In genomic region chr5:1593785-1594335, GRCh38 we compare ENCODE assay signal across 8 cellular contexts.
A peak's percentile ranks its signal among the peaks of the same experiment; 100 is the strongest.
DNase-seq lines count a peak whose midpoint lies in the region; ATAC-seq and TF ChIP-seq lines count a peak whose summit lies in the region.
"Not testable (repeated sequence)": the region's sequence is repeated elsewhere in the genome, so short reads cannot be mapped to it uniquely, and the experiment has no call there.

No MANE protein-coding gene starts in this region.

- not testable (repeated sequence) for H3K27me3 Mint-ChIP-seq in chondrocyte (ENCODE audit: low read depth); natural killer cell treated with Interleukin-12 subunit alpha and Interleukin-12 subunit beta and Interleukin-15 and Interleukin-18, amount 100 ng/mL, for 72 hours

- peak overlapping the region; percentile 53 for H3K4me3 Mint-ChIP-seq in chondrocyte (ENCODE audit: unreplicated experiment)
- peak overlapping the region; percentile 58 for H3K4me3 Mint-ChIP-seq in natural killer cell treated with Interleukin-12 subunit alpha and Interleukin-12 subunit beta and Interleukin-15 and Interleukin-18, amount 100 ng/mL, for 72 hours

- H3K9me3 ChIP-seq in DND-41 (ENCODE audit: insufficient read depth, low read length, severe bottlenecking); WERI-Rb-1 (ENCODE audit: severe bottlenecking); right cardiac atrium (ENCODE audit: control insufficient read depth, low read length); subcutaneous abdominal adipose tissue (ENCODE audit: control insufficient read depth in 5 of 5, low read length in 5 of 5): not testable (repeated sequence)

- H3K4me1 ChIP-seq in DND-41 (ENCODE audit: insufficient read depth, low read length) (peaks cover 18% of the 10 kb centered on the region), subcutaneous abdominal adipose tissue (ENCODE audit: control insufficient read depth in 5 of 5, insufficient read depth in 5 of 5, low read length in 5 of 5) (peaks cover 0 to 12% (median 9%) of the 10 kb centered on the region in 5 donors)
- H3K4me1 ChIP-seq in right cardiac atrium (ENCODE audit: control insufficient read depth, insufficient read depth, low read length), result not testable (repeated sequence)

- H3K79me2 ChIP-seq in DND-41 (ENCODE audit: insufficient read depth, low read length), result peaks cover 20% of the 10 kb centered on the region

- peak overlapping the region; percentile 87 for H3K4me2 ChIP-seq in DND-41 (ENCODE audit: insufficient read depth, low read length)

- intact Hi-C loops in right cardiac atrium (cut with DNase I), result not testable (repeated sequence)

- H3K36me3 Mint-ChIP-seq in chondrocyte (ENCODE audit: low read depth); natural killer cell treated with Interleukin-12 subunit alpha and Interleukin-12 subunit beta and Interleukin-15 and Interleukin-18, amount 100 ng/mL, for 72 hours: not testable (repeated sequence)

- H3K27ac ChIP-seq in DND-41 (ENCODE audit: low read length) (peak overlapping the region; percentile 71), WERI-Rb-1 (peak overlapping the region; percentile 12; the same call in 1 of the 2 replicates), right cardiac atrium (ENCODE audit: low read length) (peak overlapping the region; percentile 46)
- H3K27ac ChIP-seq in subcutaneous abdominal adipose tissue (ENCODE audit: low read depth, low read length), result not testable (repeated sequence)

- H2AFZ ChIP-seq in DND-41 (ENCODE audit: low read depth, low read length), result peak overlapping the region; percentile 97

- not testable (repeated sequence) for TF ChIP-seq CTCF in DND-41 (IDR thresholded peaks at IDR 0.05; ENCODE audit: borderline replicate concordance, extremely low read depth, low read length, poor library complexity, severe bottlenecking); WERI-Rb-1 (IDR thresholded peaks at IDR 0.05; ENCODE audit: low read depth, low read length); chondrocyte (IDR thresholded peaks at IDR 0.05)

- peak overlapping the region; percentile 86 for H3K9ac ChIP-seq in DND-41 (ENCODE audit: low read depth, low read length)
- H3K9ac ChIP-seq in subcutaneous abdominal adipose tissue (ENCODE audit: low read length in 5 of 5), result not testable (repeated sequence)

- H4K20me1 ChIP-seq in DND-41 (ENCODE audit: insufficient read depth, low read length), result not testable (repeated sequence)

- ATAC-seq in DND-41 (ENCODE audit: insufficient read depth, low read depth) (peak; percentile 59), GM21717 (IDR thresholded peaks at IDR 0.05; ENCODE audit: unreplicated experiment) (peak; percentile 15), HG03520 (IDR thresholded peaks at IDR 0.05; ENCODE audit: unreplicated experiment) (peak; percentile 5), right cardiac atrium (peak; percentile 10 to 13)
- ATAC-seq in natural killer cell treated with Interleukin-12 subunit alpha and Interleukin-12 subunit beta and Interleukin-15 and Interleukin-18, amount 100 ng/mL, for 72 hours, result not testable (repeated sequence)

- H3K36me3 ChIP-seq in DND-41 (ENCODE audit: insufficient read depth, low read length), result peaks cover 28% of the 10 kb centered on the region
- not testable (repeated sequence) for H3K36me3 ChIP-seq in WERI-Rb-1; subcutaneous abdominal adipose tissue (ENCODE audit: control insufficient read depth in 5 of 5, insufficient read depth in 5 of 5, low read length in 5 of 5)

- H3K27ac Mint-ChIP-seq in chondrocyte (ENCODE audit: unreplicated experiment); natural killer cell treated with Interleukin-12 subunit alpha and Interleukin-12 subunit beta and Interleukin-15 and Interleukin-18, amount 100 ng/mL, for 72 hours: not testable (repeated sequence)

- DNase-seq in DND-41; WERI-Rb-1; chondrocyte (ENCODE audit: low spot score); natural killer cell treated with Interleukin-12 subunit alpha and Interleukin-12 subunit beta and Interleukin-15 and Interleukin-18, amount 100 ng/mL, for 72 hours (ENCODE audit: low spot score): not testable (repeated sequence)
- DNase-seq in right cardiac atrium, result peak in 1 of 3 donors; percentile 68

- not testable (repeated sequence) for H3K27me3 ChIP-seq in DND-41 (ENCODE audit: insufficient read depth, low read length, poor library complexity); WERI-Rb-1 (ENCODE audit: insufficient read depth, low read depth, severe bottlenecking); right cardiac atrium (ENCODE audit: control insufficient read depth, insufficient read depth); subcutaneous abdominal adipose tissue (ENCODE audit: control insufficient read depth in 5 of 5, insufficient read depth in 4 of 5, low read length in 5 of 5)

- WGBS in right cardiac atrium, result 14% methylated on average over 29 of the region's 32 CpGs

- not testable (repeated sequence) for H3K4me1 Mint-ChIP-seq in chondrocyte (ENCODE audit: low read depth); natural killer cell treated with Interleukin-12 subunit alpha and Interleukin-12 subunit beta and Interleukin-15 and Interleukin-18, amount 100 ng/mL, for 72 hours (ENCODE audit: low read depth in 2 of 2)

- not testable (repeated sequence) for H3K9me3 Mint-ChIP-seq in chondrocyte (ENCODE audit: low read depth); natural killer cell treated with Interleukin-12 subunit alpha and Interleukin-12 subunit beta and Interleukin-15 and Interleukin-18, amount 100 ng/mL, for 72 hours

- H3K4me3 ChIP-seq in DND-41 (ENCODE audit: low read depth in 1 of 2, low read length in 2 of 2) (peak overlapping the region; percentile 78 to 83), WERI-Rb-1 (ENCODE audit: low read depth, low read length) (peak overlapping the region; percentile 31), right cardiac atrium (ENCODE audit: low read length) (peak overlapping the region; percentile 23), subcutaneous abdominal adipose tissue (ENCODE audit: low read depth in 1 of 5, low read length in 5 of 5) (peak overlapping the region in 4 of 5 donors; percentile 56 to 67 (median 60))

Comparison
In these comparisons a context has a peak if more than half of its experiments do, and no peak if none do; other contexts are left out.
1. H3K4me3 ChIP-seq: peak in every context shown above with its lines; median percentile 80 in DND-41; 60 in subcutaneous abdominal adipose tissue; 31 in WERI-Rb-1; 23 in right cardiac atrium.